12 cellular contexts compared by ENCODE assay signal in the genomic region with DNA sequence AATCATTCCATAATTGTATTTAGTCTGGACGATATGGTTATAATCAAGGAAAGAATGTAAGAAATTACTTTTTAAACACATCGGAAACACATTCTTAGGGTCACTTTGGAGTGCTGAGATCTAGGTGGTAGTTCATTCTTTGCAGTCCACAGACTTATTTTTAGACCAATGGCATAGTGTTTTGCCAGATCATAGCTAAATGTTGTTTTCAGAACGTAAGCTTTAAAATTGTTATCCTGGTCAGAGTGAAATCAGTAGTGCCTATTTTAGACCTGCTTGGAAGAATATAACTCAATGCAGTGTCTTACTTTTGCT.
A peak's percentile ranks its signal among the peaks of the same experiment; 100 is the strongest.
DNase-seq lines count a peak whose midpoint lies in the region; ATAC-seq and TF ChIP-seq lines count a peak whose summit lies in the region.
"Had no signal": no experiment of that assay in that cellular context is flagged by ENCODE, and none has a peak within 500 bp of the region (broad histone marks: within the 10 kb centered on the region; RNA-seq: fewer than 3 reads in every experiment).

No MANE protein-coding gene starts in this region.

- DNase-seq in AG10803 (ENCODE audit: low read depth), result peak; percentile 89
- DNase-seq in HS-27A (ENCODE audit: low read depth), result peak; percentile 73
- peak; percentile 58 for DNase-seq in choroid plexus epithelial cell (ENCODE audit: low read depth)
- no peak for DNase-seq in NCI-H2171 treated with DMSO at 0.1 percent for 48 hours (lab: John Stamatoyannopoulos, UW)
- no peak for DNase-seq in HEK293T (ENCODE audit: extremely low spot score)
- DNase-seq: foreskin melanocyte, NCI-H446, nephron progenitor cell had no signal

- no peak for TF ChIP-seq CTCF in AG10803 (conservative IDR thresholded peaks at IDR 0.05; ENCODE audit: low read length)
- TF ChIP-seq CTCF in choroid plexus epithelial cell (conservative IDR thresholded peaks at IDR 0.05; ENCODE audit: low read depth, low read length), result no peak

- CTCF ChIA-PET in HEK293T (lab: Yijun Ruan, JAX), result no interaction called here

- peaks cover 10 to 31% of the 10 kb centered on the region in 2 donors for H3K4me1 ChIP-seq in muscle layer of duodenum (ENCODE audit: control insufficient read depth in 1 of 2, insufficient read depth in 2 of 2, low read length in 2 of 2)

- H3K4me3 ChIP-seq in AG10803 (ENCODE audit: low read length), result peak overlapping the region; percentile 11
- no peak overlapping the region for H3K4me3 ChIP-seq in choroid plexus epithelial cell (ENCODE audit: low read depth, low read length)
- H3K4me3 ChIP-seq in muscle layer of duodenum (ENCODE audit: low read depth in 1 of 2, low read length in 2 of 2), result no peak overlapping the region

- H3K9me3 ChIP-seq in muscle layer of duodenum (ENCODE audit: control insufficient read depth in 1 of 2, low read length in 2 of 2), result no peaks in the 10 kb centered on the region

- peaks cover 48 to 50% of the 10 kb centered on the region in 2 donors for H3K36me3 ChIP-seq in muscle layer of duodenum (ENCODE audit: control insufficient read depth in 1 of 2, insufficient read depth in 2 of 2, low read length in 2 of 2)

- no peaks in the 10 kb centered on the region for H3K27me3 ChIP-seq in muscle layer of duodenum (ENCODE audit: low read depth, low read length)

- H3K27ac ChIP-seq in muscle layer of duodenum (ENCODE audit: low read length), result peak overlapping the region; percentile 71

- ATAC-seq in GM21367 (IDR thresholded peaks at IDR 0.05; ENCODE audit: unreplicated experiment) (no peak), HG03139 (IDR thresholded peaks at IDR 0.05; ENCODE audit: unreplicated experiment) (no peak)
- ATAC-seq: activated naive CD4-positive, alpha-beta T cell treated with anti-CD3 and anti-CD28 coated beads, Interleukin-2, amount 50 U/mL, for 72 hours had no signal

- POLR2A ChIA-PET in HEK293T (lab: Yijun Ruan, JAX), result no interaction called here

TF ChIP-seq in HEK293T, 16 proteins besides CTCF, POLR2A, EP300 and RAD21:
- TF ChIP-seq SUZ12 (IDR thresholded peaks at IDR 0.05), result no peak
- TF ChIP-seq FOXK2 (IDR thresholded peaks at IDR 0.05), result no peak
- no peak for TF ChIP-seq FOXM1 (IDR thresholded peaks at IDR 0.05; ENCODE audit: borderline replicate concordance)
- no peak for TF ChIP-seq TARDBP (IDR thresholded peaks at IDR 0.05)
- no peak for TF ChIP-seq L3MBTL2 (conservative IDR thresholded peaks at IDR 0.05)
- no peak for TF ChIP-seq FOXA1 (IDR thresholded peaks at IDR 0.05)
- no peak for TF ChIP-seq NFRKB (IDR thresholded peaks at IDR 0.05)
- no peak for TF ChIP-seq SP1 (IDR thresholded peaks at IDR 0.05)
- no peak for TF ChIP-seq HDGF (IDR thresholded peaks at IDR 0.05; ENCODE audit: borderline replicate concordance)
- TF ChIP-seq ZNF384 (IDR thresholded peaks at IDR 0.05), result no peak
- no peak for TF ChIP-seq BHLHE40 (IDR thresholded peaks at IDR 0.05; ENCODE audit: borderline replicate concordance)
- no peak for TF ChIP-seq CTBP1 (IDR thresholded peaks at IDR 0.05; ENCODE audit: borderline replicate concordance)
- no peak for TF ChIP-seq LEF1 (IDR thresholded peaks at IDR 0.05; ENCODE audit: borderline replicate concordance)
- no peak for TF ChIP-seq ELF4 (IDR thresholded peaks at IDR 0.05)
- TF ChIP-seq, protein P1, sequence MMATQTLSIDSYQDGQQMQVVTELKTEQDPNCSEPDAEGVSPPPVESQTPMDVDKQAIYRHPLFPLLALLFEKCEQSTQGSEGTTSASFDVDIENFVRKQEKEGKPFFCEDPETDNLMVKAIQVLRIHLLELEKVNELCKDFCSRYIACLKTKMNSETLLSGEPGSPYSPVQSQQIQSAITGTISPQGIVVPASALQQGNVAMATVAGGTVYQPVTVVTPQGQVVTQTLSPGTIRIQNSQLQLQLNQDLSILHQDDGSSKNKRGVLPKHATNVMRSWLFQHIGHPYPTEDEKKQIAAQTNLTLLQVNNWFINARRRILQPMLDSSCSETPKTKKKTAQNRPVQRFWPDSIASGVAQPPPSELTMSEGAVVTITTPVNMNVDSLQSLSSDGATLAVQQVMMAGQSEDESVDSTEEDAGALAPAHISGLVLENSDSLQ (IDR thresholded peaks at IDR 0.05), result no peak
- no peak for TF ChIP-seq ARNT (IDR thresholded peaks at IDR 0.05)

Comparison
In these comparisons a context has a peak if more than half of its experiments do, and no peak if none do; other contexts are left out.
1. DNase-seq: peak in AG10803 (single experiment), HS-27A (single experiment) and choroid plexus epithelial cell (single experiment); none in NCI-H2171 treated with DMSO at 0.1 percent for 48 hours (single experiment) and HEK293T (single experiment).